ENCODE assay signal across 18 cellular contexts in genomic region chr19:1459479-1459878, GRCh38. TPM values are rescaled to one million over a fixed set of nuclear protein-coding genes. Genes with fewer than 3 reads are reported as not detected.
"Had no signal": no experiment of that assay in that cellular context is flagged by ENCODE, and none has a peak within 500 bp of the region (broad histone marks: within the 10 kb centered on the region; RNA-seq: fewer than 3 reads in every experiment).

No MANE protein-coding gene starts in this region.

- H3K9me3 ChIP-seq: lower lobe of right lung, spleen, thoracic aorta, upper lobe of right lung had no signal

- H3K36me3 ChIP-seq: lower lobe of right lung, upper lobe of right lung had no signal

- DNase-seq: activated CD4-positive, alpha-beta T cell treated with anti-CD3 and anti-CD28 coated beads, Interleukin-2, amount 10 ng/mL, durations not matched to agents 7 days and 5 days; activated CD8-positive, alpha-beta T cell treated with anti-CD3 and anti-CD28 coated beads, Interleukin-2, amount 10 ng/mL, durations not matched to agents 7 days and 5 days; activated naive CD4-positive, alpha-beta T cell treated with anti-CD3 and anti-CD28 coated beads for 36 hours; activated T-cell treated with anti-CD3 and anti-CD28 coated beads, Interleukin-2, amount 50 U/mL, for 4 hours; central memory CD4-positive, alpha-beta T cell; dorsolateral prefrontal cortex; hippocampal formation; lower lobe of right lung; spleen; stimulated activated CD4-positive, alpha-beta T cell treated with anti-CD3 and anti-CD28 coated beads, Interleukin-4, amount 100 ng/mL, for 4 hours; T1000; upper lobe of right lung had no signal

- H3K4me3 ChIP-seq: dorsolateral prefrontal cortex, lower lobe of right lung, spleen, thoracic aorta, upper lobe of right lung had no signal

- H3K27ac ChIP-seq: lower lobe of right lung, spleen, thoracic aorta, upper lobe of right lung had no signal

- H3K27ac Mint-ChIP-seq: activated CD4-positive, alpha-beta T cell treated with anti-CD3 and anti-CD28 coated beads, Interleukin-2, amount 10 ng/mL, durations not matched to agents 7 days and 5 days; activated CD8-positive, alpha-beta T cell treated with anti-CD3 and anti-CD28 coated beads, Interleukin-2, amount 10 ng/mL, durations not matched to agents 7 days and 5 days; activated naive CD4-positive, alpha-beta T cell treated with anti-CD3 and anti-CD28 coated beads for 36 hours; natural killer cell treated with Interleukin-12 subunit alpha and Interleukin-12 subunit beta and Interleukin-15 and Interleukin-18, amount 100 ng/mL, for 72 hours; stimulated activated memory B cell treated with anti-CD40 and anti-IgM and Interleukin-4, amounts not matched to agents 10 μg/mL and 1 μg/mL and 100 μg/mL, for 72 hours had no signal

- ATAC-seq: activated CD4-positive, CD25-positive, alpha-beta regulatory T cell treated with anti-CD3 and anti-CD28 coated beads, Interleukin-2, amount 50 U/mL, for 24 hours; activated CD8-positive, alpha-beta T cell treated with anti-CD3 and anti-CD28 coated beads, Interleukin-2, amount 10 ng/mL, durations not matched to agents 7 days and 5 days; activated T-cell treated with anti-CD3 and anti-CD28 coated beads, Interleukin-2, amount 50 U/mL, for 4 hours; left colon; lower lobe of right lung; natural killer cell treated with Interleukin-12 subunit alpha and Interleukin-12 subunit beta and Interleukin-15 and Interleukin-18, amount 100 ng/mL, for 72 hours; stimulated activated memory B cell treated with anti-CD40 and anti-IgM and Interleukin-4, amounts not matched to agents 10 μg/mL and 1 μg/mL and 100 μg/mL, for 72 hours; upper lobe of right lung had no signal

- H3K36me3 Mint-ChIP-seq: natural killer cell treated with Interleukin-12 subunit alpha and Interleukin-12 subunit beta and Interleukin-15 and Interleukin-18, amount 100 ng/mL, for 72 hours had no signal

- H3K9me3 Mint-ChIP-seq: activated CD4-positive, alpha-beta T cell treated with anti-CD3 and anti-CD28 coated beads, Interleukin-2, amount 10 ng/mL, durations not matched to agents 7 days and 5 days; activated naive CD4-positive, alpha-beta T cell treated with anti-CD3 and anti-CD28 coated beads for 36 hours; activated T-cell treated with anti-CD3 and anti-CD28 coated beads, Interleukin-2, amount 50 U/mL, for 4 hours; brain; natural killer cell treated with Interleukin-12 subunit alpha and Interleukin-12 subunit beta and Interleukin-15 and Interleukin-18, amount 100 ng/mL, for 72 hours; stimulated activated memory B cell treated with anti-CD40 and anti-IgM and Interleukin-4, amounts not matched to agents 10 μg/mL and 1 μg/mL and 100 μg/mL, for 72 hours had no signal

- H3K4me3 Mint-ChIP-seq: activated CD4-positive, alpha-beta T cell treated with anti-CD3 and anti-CD28 coated beads, Interleukin-2, amount 10 ng/mL, durations not matched to agents 7 days and 5 days; activated CD8-positive, alpha-beta T cell treated with anti-CD3 and anti-CD28 coated beads, Interleukin-2, amount 10 ng/mL, durations not matched to agents 7 days and 5 days; activated naive CD4-positive, alpha-beta T cell treated with anti-CD3 and anti-CD28 coated beads for 36 hours; activated T-cell treated with anti-CD3 and anti-CD28 coated beads, Interleukin-2, amount 50 U/mL, for 4 hours; brain; natural killer cell treated with Interleukin-12 subunit alpha and Interleukin-12 subunit beta and Interleukin-15 and Interleukin-18, amount 100 ng/mL, for 72 hours; stimulated activated memory B cell treated with anti-CD40 and anti-IgM and Interleukin-4, amounts not matched to agents 10 μg/mL and 1 μg/mL and 100 μg/mL, for 72 hours had no signal

RNA-seq across cellular contexts. Expression of gene APC2, which starts 9.6 kb away (rescaled TPM):
- total RNA-seq: activated CD8-positive, alpha-beta T cell treated with anti-CD3 and anti-CD28 coated beads, Interleukin-2, amount 10 ng/mL, durations not matched to agents 7 days and 5 days had no signal
